ENCODE assay signal across 8 cellular contexts in genomic region chr14:96424104-96424989, GRCh38. TPM values are rescaled to one million over a fixed set of nuclear protein-coding genes. Genes with fewer than 3 reads are reported as not detected.
DNase-seq lines count a peak whose midpoint lies in the region; ATAC-seq and TF ChIP-seq lines count a peak whose summit lies in the region.

No MANE protein-coding gene starts in this region.

- TF ChIP-seq POLR2A in transverse colon (IDR thresholded peaks at IDR 0.05): no peak

- intact Hi-C loops in transverse colon (cut with DNase I; ENCODE audit: low total_unique reads): loop anchor here (10.0 kb wide), 1 partner anchor 130 kb away; no protein-coding TSS in a partner anchor

- POLR2A ChIA-PET in CD8-positive, alpha-beta memory T cell (lab: Charles Lee): no interaction called here
- POLR2A ChIA-PET in activated CD4-positive, alpha-beta memory T cell treated with anti-CD3 and anti-CD28 coated beads, Interleukin-2, amount 10 ng/mL, durations not matched to agents 7 days and 5 days (lab: Charles Lee): no interaction called here

- H3K4me3 ChIP-seq in CD8-positive, alpha-beta memory T cell (ENCODE audit: low read length): peak overlapping the region; percentile 35
- H3K4me3 ChIP-seq in esophagus (ENCODE audit: low read depth in 1 of 2, low read length in 2 of 2): peak overlapping the region; percentile 31 to 48
- H3K4me3 ChIP-seq in transverse colon: peak overlapping the region; percentile 12 to 63 (median 38)

- no peaks in the 10 kb centered on the region for H3K36me3 Mint-ChIP-seq in CD8-positive, alpha-beta memory T cell
- no peaks in the 10 kb centered on the region for H3K36me3 Mint-ChIP-seq in activated CD4-positive, alpha-beta memory T cell treated with anti-CD3 and anti-CD28 coated beads, Interleukin-2, amount 10 ng/mL, durations not matched to agents 7 days and 5 days (ENCODE audit: low read depth)

- WGBS in esophagus, 2 donors: 4% methylated on average over 34 of the region's 34 CpGs
- WGBS in transverse colon (ENCODE audit: low coverage in 1 of 2), 2 donors: 4 to 16% methylated on average over 4 to 21 of the region's 34 CpGs

- no peaks in the 10 kb centered on the region for H3K36me3 ChIP-seq in CD8-positive, alpha-beta memory T cell (ENCODE audit: insufficient read depth, low read length)
- H3K36me3 ChIP-seq in esophagus (ENCODE audit: control insufficient read depth in 2 of 2, insufficient read depth in 2 of 2, low read length in 1 of 2) (no peaks in the 10 kb centered on the region), transverse colon (no peaks in the 10 kb centered on the region)

- ATAC-seq in GM19043 (IDR thresholded peaks at IDR 0.05; ENCODE audit: low read depth, unreplicated experiment) (peak; percentile 84), HG03439 (IDR thresholded peaks at IDR 0.05; ENCODE audit: unreplicated experiment) (peak; percentile 59)

- peak in 2 of 5 donors; percentile 33 to 54 for DNase-seq in CD8-positive, alpha-beta memory T cell
- DNase-seq in NCI-H460 (ENCODE audit: extremely low read depth, low read depth) (peak; percentile 77), myocyte (ENCODE audit: low read depth) (peak; percentile 80), transverse colon (peak; percentile 48)
- DNase-seq in activated CD4-positive, alpha-beta memory T cell treated with anti-CD3 and anti-CD28 coated beads, Interleukin-2, amount 10 ng/mL, durations not matched to agents 7 days and 5 days: peak; percentile 34

- H3K27ac ChIP-seq in CD8-positive, alpha-beta memory T cell (ENCODE audit: low read depth, low read length): no peak overlapping the region
- no peak overlapping the region for H3K27ac ChIP-seq in esophagus (ENCODE audit: low read depth in 2 of 2, low read length in 1 of 2)
- peak overlapping the region in 2 of 4 donors; percentile 14 to 31 for H3K27ac ChIP-seq in transverse colon

- TF ChIP-seq CTCF in transverse colon (IDR thresholded peaks at IDR 0.05): peak; percentile 78 to 91 (median 82)

- no peak for TF ChIP-seq EP300 in transverse colon (IDR thresholded peaks at IDR 0.05; ENCODE audit: low read depth)

- H3K27me3 ChIP-seq in CD8-positive, alpha-beta memory T cell (ENCODE audit: insufficient read depth, low read length, poor library complexity, severe bottlenecking): no peaks in the 10 kb centered on the region
- H3K27me3 ChIP-seq in esophagus (ENCODE audit: control insufficient read depth in 1 of 2, insufficient read depth in 2 of 2, low read length in 2 of 2) (no peaks in the 10 kb centered on the region), transverse colon (no peaks in the 10 kb centered on the region)

- H3K4me3 Mint-ChIP-seq in CD8-positive, alpha-beta memory T cell: peak overlapping the region; percentile 74 to 87 (median 80)
- peak overlapping the region; percentile 65 for H3K4me3 Mint-ChIP-seq in activated CD4-positive, alpha-beta memory T cell treated with anti-CD3 and anti-CD28 coated beads, Interleukin-2, amount 10 ng/mL, durations not matched to agents 7 days and 5 days

- H3K4me1 ChIP-seq in CD8-positive, alpha-beta memory T cell (ENCODE audit: insufficient read depth, low read length): no peaks in the 10 kb centered on the region
- peaks cover 0 to 4% of the 10 kb centered on the region in 2 donors for H3K4me1 ChIP-seq in esophagus (ENCODE audit: control insufficient read depth in 2 of 2, insufficient read depth in 2 of 2, low read length in 1 of 2)
- peaks cover 0 to 11% (median 3%) of the 10 kb centered on the region in 4 donors for H3K4me1 ChIP-seq in transverse colon

- peaks cover 4 to 10% (median 4%) of the 10 kb centered on the region in 3 donors for H3K4me1 Mint-ChIP-seq in CD8-positive, alpha-beta memory T cell
- peaks cover 5% of the 10 kb centered on the region for H3K4me1 Mint-ChIP-seq in activated CD4-positive, alpha-beta memory T cell treated with anti-CD3 and anti-CD28 coated beads, Interleukin-2, amount 10 ng/mL, durations not matched to agents 7 days and 5 days

- no peak overlapping the region for H3K27ac Mint-ChIP-seq in CD8-positive, alpha-beta memory T cell
- no peak overlapping the region for H3K27ac Mint-ChIP-seq in activated CD4-positive, alpha-beta memory T cell treated with anti-CD3 and anti-CD28 coated beads, Interleukin-2, amount 10 ng/mL, durations not matched to agents 7 days and 5 days

- in situ Hi-C loops in transverse colon (cut with MboI; ENCODE audit: low pct_ligation_motif_present in 1 of 4, low pct_unique_long_range_greater_than_20kb in 1 of 4, low sequenced_read_pairs in 3 of 4): loop anchor here in 2 of 4 donors (5.0 to 25.0 kb wide), 2 partner anchors 127 to 337 kb away; no protein-coding TSS in a partner anchor

- no peaks in the 10 kb centered on the region for H3K9me3 Mint-ChIP-seq in CD8-positive, alpha-beta memory T cell
- H3K9me3 Mint-ChIP-seq in activated CD4-positive, alpha-beta memory T cell treated with anti-CD3 and anti-CD28 coated beads, Interleukin-2, amount 10 ng/mL, durations not matched to agents 7 days and 5 days: no peaks in the 10 kb centered on the region

- H3K27me3 Mint-ChIP-seq in CD8-positive, alpha-beta memory T cell: peaks cover 2 to 8% of the 10 kb centered on the region in 2 donors
- H3K27me3 Mint-ChIP-seq in activated CD4-positive, alpha-beta memory T cell treated with anti-CD3 and anti-CD28 coated beads, Interleukin-2, amount 10 ng/mL, durations not matched to agents 7 days and 5 days: peaks cover 5% of the 10 kb centered on the region

- no peaks in the 10 kb centered on the region for H3K9me3 ChIP-seq in CD8-positive, alpha-beta memory T cell (ENCODE audit: low read length)
- H3K9me3 ChIP-seq in esophagus (ENCODE audit: control insufficient read depth in 2 of 2, insufficient read depth in 1 of 2, low read depth in 1 of 2, low read length in 1 of 2) (no peaks in the 10 kb centered on the region), transverse colon (no peaks in the 10 kb centered on the region)

- CTCF ChIA-PET in CD8-positive, alpha-beta memory T cell (lab: Charles Lee): interaction anchor here (1.3 to 3.5 kb wide), 2 partner anchors 127 to 865 kb away, joined by 4 to 26 read pairs; no protein-coding TSS in a partner anchor
- CTCF ChIA-PET in activated CD4-positive, alpha-beta memory T cell treated with anti-CD3 and anti-CD28 coated beads, Interleukin-2, amount 10 ng/mL, durations not matched to agents 7 days and 5 days (lab: Charles Lee): interaction anchor here (0.6 to 1.8 kb wide), 5 partner anchors 12 to 129 kb away, joined by 3 to 11 read pairs (median 4); no protein-coding TSS in a partner anchor

RNA-seq across cellular contexts. Expression of gene AK7, which starts 32.4 kb away (rescaled TPM):
- under 1 TPM; 0.55 to 0.69 TPM for total RNA-seq in CD8-positive, alpha-beta memory T cell
- polyA plus RNA-seq in CD8-positive, alpha-beta memory T cell: not detected
- 0.40 and 0.72 TPM in 2 replicates for total RNA-seq in NCI-H460 (2014; rRNA removed; shearing (Covaris generic))
- polyA plus RNA-seq in NCI-H460 (2014; cell fraction: nucleus; rRNA removed): 1.8 TPM in 1 of 2 replicates, not detected in the other
- total RNA-seq in activated CD4-positive, alpha-beta memory T cell treated with anti-CD3 and anti-CD28 coated beads, Interleukin-2, amount 10 ng/mL, durations not matched to agents 7 days and 5 days: 1 to 10 TPM in 1 of 2 experiments, under 1 TPM in 1; 0.80 to 1.6 TPM
- 1 to 10 TPM; 1.5 to 2.2 TPM for polyA plus RNA-seq in esophagus
- 0.99 and 1.6 TPM in 2 replicates for total RNA-seq in myocyte
- 0.33 TPM for polyA plus RNA-seq in myocyte (2012)
- total RNA-seq in transverse colon: 1 to 10 TPM in 3 of 4 donors, under 1 TPM in 1; 0.40 to 5.6 (median 3.0) TPM
